9 cellular contexts compared by ENCODE assay signal in the genomic region with DNA sequence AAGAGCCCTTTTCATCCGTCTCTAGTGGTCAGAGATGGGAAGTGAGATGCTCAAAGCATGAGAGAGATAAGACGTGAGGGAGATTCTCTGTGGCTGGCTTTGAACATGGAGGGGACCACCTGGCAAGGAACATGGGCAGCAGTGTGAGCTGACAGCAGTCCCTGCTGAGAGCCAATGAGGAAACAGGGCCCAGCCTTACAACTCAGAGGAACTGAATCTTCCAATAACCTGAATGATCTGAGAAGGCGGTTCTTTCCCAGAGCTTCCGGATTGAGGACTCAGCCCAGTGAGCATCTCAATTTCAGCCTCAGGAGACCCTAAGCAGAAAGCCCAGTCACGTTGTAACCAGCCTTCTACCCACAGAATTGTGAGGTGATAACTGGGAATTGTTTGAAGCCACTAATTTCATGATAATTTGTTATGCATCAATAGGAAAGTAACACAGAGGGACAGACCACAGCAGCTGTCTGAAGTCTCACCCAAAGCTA. TPM values are rescaled to one million over a fixed set of nuclear protein-coding genes. Genes with fewer than 3 reads are reported as not detected.
DNase-seq lines count a peak whose midpoint lies in the region; ATAC-seq and TF ChIP-seq lines count a peak whose summit lies in the region.
"Had no signal": no experiment of that assay in that cellular context is flagged by ENCODE, and none has a peak within 500 bp of the region (broad histone marks: within the 10 kb centered on the region; RNA-seq: fewer than 3 reads in every experiment).

No MANE protein-coding gene starts in this region.

- WGBS in body of pancreas, 2 donors, result 58 to 67% methylated on average over 5 of the region's 5 CpGs
- WGBS in esophagus squamous epithelium, 2 donors, result 68 to 77% methylated on average over 5 of the region's 5 CpGs

- POLR2A ChIA-PET in naive thymus-derived CD4-positive, alpha-beta T cell (lab: Charles Lee), result interaction anchor here (0.9 to 27.7 kb wide), 4 partner anchors 16 to 43 kb away, joined by 3 to 1000 read pairs (median 4); a partner anchor contains a TSS

- peak overlapping the region; percentile 23 to 99 (median 93) for H3K27ac Mint-ChIP-seq in naive thymus-derived CD4-positive, alpha-beta T cell

- H3K36me3 Mint-ChIP-seq in naive thymus-derived CD4-positive, alpha-beta T cell, result peaks cover 0 to 15% (median 0%) of the 10 kb centered on the region in 5 donors

- peak overlapping the region; percentile 66 for H3K27ac ChIP-seq in naive thymus-derived CD4-positive, alpha-beta T cell (ENCODE audit: low read depth, low read length)
- no peak overlapping the region for H3K27ac ChIP-seq in body of pancreas
- no peak overlapping the region for H3K27ac ChIP-seq in esophagus squamous epithelium

- peaks cover 0 to 4% (median 0%) of the 10 kb centered on the region in 11 donors for H3K9me3 Mint-ChIP-seq in naive thymus-derived CD4-positive, alpha-beta T cell

- no peaks in the 10 kb centered on the region for H3K27me3 Mint-ChIP-seq in naive thymus-derived CD4-positive, alpha-beta T cell

- CTCF ChIA-PET in naive thymus-derived CD4-positive, alpha-beta T cell (lab: Charles Lee), result interaction anchor here (1.4 to 1.9 kb wide), 2 partner anchors 64 to 97 kb away, joined by 3 to 5 read pairs; no protein-coding TSS in a partner anchor

- H3K9me3 ChIP-seq in naive thymus-derived CD4-positive, alpha-beta T cell (ENCODE audit: control insufficient read depth in 2 of 3, low read length in 3 of 3), result no peaks in the 10 kb centered on the region
- H3K9me3 ChIP-seq in body of pancreas, result no peaks in the 10 kb centered on the region
- no peaks in the 10 kb centered on the region for H3K9me3 ChIP-seq in esophagus squamous epithelium

- no peaks in the 10 kb centered on the region for H3K36me3 ChIP-seq in naive thymus-derived CD4-positive, alpha-beta T cell (ENCODE audit: control insufficient read depth in 2 of 3, insufficient read depth in 3 of 3, low read length in 3 of 3)
- H3K36me3 ChIP-seq in body of pancreas (replicated peaks in 1 of 2; ENCODE audit: insufficient read depth in 1 of 2, low read depth in 2 of 2), result no peaks in the 10 kb centered on the region
- H3K36me3 ChIP-seq in esophagus squamous epithelium, result no peaks in the 10 kb centered on the region

- DNase-seq in naive thymus-derived CD4-positive, alpha-beta T cell, result no peak
- DNase-seq in body of pancreas, result no peak
- no peak for DNase-seq in esophagus squamous epithelium (lab: John Stamatoyannopoulos, UW)
- DNase-seq in stimulated activated CD4-positive, alpha-beta T cell treated with anti-CD3 and anti-CD28 coated beads, Interleukin-15, amount 100 ng/mL, for 24 hours, result no peak
- DNase-seq: substantia nigra had no signal

- intact Hi-C loops in naive thymus-derived CD4-positive, alpha-beta T cell (cut with micrococcal nuclease), result no loop called here
- intact Hi-C loops in body of pancreas (cut with DNase I), result no loop called here
- intact Hi-C loops in esophagus squamous epithelium (cut with DNase I), result no loop called here

- TF ChIP-seq CTCF in body of pancreas (IDR thresholded peaks at IDR 0.05) (no peak), esophagus squamous epithelium (IDR thresholded peaks at IDR 0.05) (no peak)

- TF ChIP-seq POLR2A in body of pancreas (IDR thresholded peaks at IDR 0.05) (no peak), esophagus squamous epithelium (IDR thresholded peaks at IDR 0.05) (no peak)

- peak overlapping the region in 9 of 10 donors; percentile 10 to 99 (median 41) for H3K4me3 Mint-ChIP-seq in naive thymus-derived CD4-positive, alpha-beta T cell

- H3K4me1 Mint-ChIP-seq in naive thymus-derived CD4-positive, alpha-beta T cell, result peaks cover 65 to 100% (median 97%) of the 10 kb centered on the region in 7 donors

- H3K4me3 ChIP-seq in naive thymus-derived CD4-positive, alpha-beta T cell (ENCODE audit: low read length), result no peak overlapping the region
- H3K4me3 ChIP-seq in body of pancreas (no peak overlapping the region), esophagus squamous epithelium (no peak overlapping the region)

- no peaks in the 10 kb centered on the region for H3K27me3 ChIP-seq in naive thymus-derived CD4-positive, alpha-beta T cell (ENCODE audit: control insufficient read depth in 2 of 2, insufficient read depth in 2 of 2, low read length in 2 of 2)
- H3K27me3 ChIP-seq in body of pancreas, result no peaks in the 10 kb centered on the region
- no peaks in the 10 kb centered on the region for H3K27me3 ChIP-seq in esophagus squamous epithelium

- peak; percentile 41 for ATAC-seq in GM18517 (IDR thresholded peaks at IDR 0.05; ENCODE audit: unreplicated experiment)
- ATAC-seq in GM21447 (IDR thresholded peaks at IDR 0.05; ENCODE audit: unreplicated experiment), result peak; percentile 29
- ATAC-seq in HG03558 (IDR thresholded peaks at IDR 0.05; ENCODE audit: extremely low read depth, unreplicated experiment), result peak; percentile 16
- ATAC-seq in naive thymus-derived CD4-positive, alpha-beta T cell, result no peak
- no peak for ATAC-seq in body of pancreas
- ATAC-seq: activated CD4-positive, CD25-positive, alpha-beta regulatory T cell treated with anti-CD3 and anti-CD28 coated beads, Interleukin-2, amount 50 U/mL, for 24 hours had no signal

- peaks cover 49 to 95% of the 10 kb centered on the region in 2 donors for H3K4me1 ChIP-seq in naive thymus-derived CD4-positive, alpha-beta T cell (ENCODE audit: control insufficient read depth in 2 of 2, insufficient read depth in 2 of 2, low read length in 2 of 2)
- H3K4me1 ChIP-seq in body of pancreas (no peaks in the 10 kb centered on the region), esophagus squamous epithelium (peaks cover 0 to 16% (median 11%) of the 10 kb centered on the region in 3 donors)

RNA-seq across cellular contexts. Expression of a gene that starts 33.9 kb away (rescaled TPM):
- 100 to 1,000 TPM; 388 to 548 (median 463) TPM for total RNA-seq in naive thymus-derived CD4-positive, alpha-beta T cell
- polyA plus RNA-seq in naive thymus-derived CD4-positive, alpha-beta T cell, result 100 to 1,000 TPM; 258 to 318 TPM
- total RNA-seq in body of pancreas (10 to 100 TPM in 1 of 2 donors, 1 to 10 TPM in 1; 3.9 to 16.5 TPM), esophagus squamous epithelium (10 to 100 TPM in 2 of 4 donors, 1 to 10 TPM in 2; 4.9 to 29.6 (median 8.4) TPM)

Comparison
In these comparisons a context has a peak if more than half of its experiments do, and no peak if none do; other contexts are left out.
1. ATAC-seq: peak in GM18517 (single experiment), GM21447 (single experiment) and HG03558 (single experiment); none in naive thymus-derived CD4-positive, alpha-beta T cell (single experiment) and body of pancreas (single experiment).
2. RNA of a gene that starts 33.9 kb away (total RNA-seq): 388 to 548 TPM in naive thymus-derived CD4-positive, alpha-beta T cell; 3.9 to 16.5 TPM in body of pancreas and 4.9 to 29.6 TPM in esophagus squamous epithelium; every median in the first group is over 10 times any median in the second.